ENCODE assay signal across 15 cellular contexts in the genomic region with DNA sequence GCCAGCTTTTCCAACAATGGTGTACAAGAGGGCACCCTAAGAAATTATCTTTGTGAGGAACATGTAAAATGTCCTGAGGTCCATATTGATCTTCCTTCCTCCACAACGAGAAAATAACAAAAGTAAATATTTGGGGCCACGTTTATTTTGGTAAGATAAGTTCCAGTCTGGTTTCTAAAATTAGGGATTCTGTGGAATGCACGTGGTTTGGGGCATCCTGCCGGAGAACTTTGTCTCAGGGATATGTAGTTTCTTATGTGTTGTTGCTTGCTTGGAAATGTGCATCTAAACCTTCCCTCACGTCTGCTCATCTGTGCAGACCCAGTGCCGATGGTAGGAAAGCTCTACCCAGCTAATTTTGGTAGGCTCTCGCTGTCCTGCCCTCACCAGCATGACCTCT.
DNase-seq lines count a peak whose midpoint lies in the region; ATAC-seq, FAIRE-seq and TF ChIP-seq lines count a peak whose summit lies in the region.
"Had no signal": no experiment of that assay in that cellular context is flagged by ENCODE, and none has a peak within 500 bp of the region (broad histone marks: within the 10 kb centered on the region; RNA-seq: fewer than 3 reads in every experiment).

No MANE protein-coding gene starts in this region.

- TF ChIP-seq EP300 in sigmoid colon (IDR thresholded peaks at IDR 0.05) = no peak

- no peak overlapping the region for H3K27ac ChIP-seq in CD4-positive, CD25-positive, alpha-beta regulatory T cell (ENCODE audit: insufficient read depth, low read length, poor library complexity, severe bottlenecking)
- H3K27ac ChIP-seq in astrocyte (ENCODE audit: low read depth, low read length) = no peak overlapping the region
- H3K27ac ChIP-seq in left lung = peak overlapping the region; percentile 9 to 69
- H3K27ac ChIP-seq in sigmoid colon = peak overlapping the region; percentile 29 to 73 (median 45)
- H3K27ac ChIP-seq: WERI-Rb-1 had no signal

- WGBS in sigmoid colon, 2 donors = 68 to 76% methylated on average over 7 of the region's 7 CpGs

- no peak for DNase-seq in CD4-positive, CD25-positive, alpha-beta regulatory T cell
- DNase-seq in astrocyte (ENCODE audit: low read depth) (no peak), left lung (no peak), sigmoid colon (no peak), H7 (no peak), ACHN (no peak)
- DNase-seq: activated effector memory CD4-positive, alpha-beta T cell treated with anti-CD3 and anti-CD28 coated beads, Interleukin-2, amount 50 U/mL, for 16 hours; gastrocnemius medialis; GF-D8; NCI-H524; nucleus accumbens; OCI-M1; WERI-Rb-1 had no signal

- H4K20me1 ChIP-seq in astrocyte (ENCODE audit: insufficient read depth, low read length) = peaks cover 51% of the 10 kb centered on the region

- no peaks in the 10 kb centered on the region for H3K36me3 Mint-ChIP-seq in CD4-positive, CD25-positive, alpha-beta regulatory T cell
- H3K36me3 Mint-ChIP-seq in astrocyte (ENCODE audit: low read depth, unreplicated experiment) = peaks cover under 1% of the 10 kb centered on the region

- H3K4me1 ChIP-seq in CD4-positive, CD25-positive, alpha-beta regulatory T cell (ENCODE audit: control insufficient read depth, insufficient read depth, low read length, poor library complexity, severe bottlenecking) = no peaks in the 10 kb centered on the region
- H3K4me1 ChIP-seq in astrocyte (ENCODE audit: insufficient read depth, low read length) (peaks cover 10% of the 10 kb centered on the region), left lung (peaks cover 29 to 41% of the 10 kb centered on the region in 2 donors), sigmoid colon (peaks cover 0 to 57% (median 41%) of the 10 kb centered on the region in 4 donors)

- H3K9me3 Mint-ChIP-seq in CD4-positive, CD25-positive, alpha-beta regulatory T cell = peaks cover 0 to 5% (median 0%) of the 10 kb centered on the region in 7 donors
- H3K9me3 Mint-ChIP-seq in astrocyte (ENCODE audit: unreplicated experiment) = peaks cover 3% of the 10 kb centered on the region

- H2AFZ ChIP-seq in astrocyte (ENCODE audit: low read depth, low read length) = no peak overlapping the region

- peak overlapping the region; percentile 44 for H3K4me2 ChIP-seq in astrocyte (ENCODE audit: low read length)

- no peak overlapping the region for H3K4me3 Mint-ChIP-seq in CD4-positive, CD25-positive, alpha-beta regulatory T cell
- peak overlapping the region; percentile 55 for H3K4me3 Mint-ChIP-seq in astrocyte (ENCODE audit: unreplicated experiment)

- peaks cover 3% of the 10 kb centered on the region for H3K79me2 ChIP-seq in astrocyte (ENCODE audit: insufficient read depth, low read length)

- H3K4me1 Mint-ChIP-seq in CD4-positive, CD25-positive, alpha-beta regulatory T cell = no peaks in the 10 kb centered on the region
- peaks cover 46% of the 10 kb centered on the region for H3K4me1 Mint-ChIP-seq in astrocyte (ENCODE audit: low read depth, unreplicated experiment)

- peaks cover 20% of the 10 kb centered on the region for H3K27me3 Mint-ChIP-seq in CD4-positive, CD25-positive, alpha-beta regulatory T cell
- H3K27me3 Mint-ChIP-seq in astrocyte (ENCODE audit: low read depth, unreplicated experiment) = no peaks in the 10 kb centered on the region

- H3K9ac ChIP-seq in astrocyte (ENCODE audit: low read length) = no peak overlapping the region

- no peak for TF ChIP-seq POLR2A in sigmoid colon (IDR thresholded peaks at IDR 0.05)

- in situ Hi-C loops in ACHN (cut with HindIII; ENCODE audit: low pct_ligation_motif_present, low pct_unique_long_range_greater_than_20kb, low sequenced_read_pairs) = no loop called here

- no peak for TF ChIP-seq CTCF in astrocyte (IDR thresholded peaks at IDR 0.05; ENCODE audit: insufficient read depth, low read depth, low read length)
- TF ChIP-seq CTCF in left lung (IDR thresholded peaks at IDR 0.05) = no peak
- TF ChIP-seq CTCF in sigmoid colon (IDR thresholded peaks at IDR 0.05) = no peak

- no peaks in the 10 kb centered on the region for H3K9me3 ChIP-seq in CD4-positive, CD25-positive, alpha-beta regulatory T cell (ENCODE audit: control insufficient read depth in 2 of 2, low read length in 2 of 2)
- H3K9me3 ChIP-seq in astrocyte (ENCODE audit: insufficient read depth, low read depth, low read length) = no peaks in the 10 kb centered on the region
- H3K9me3 ChIP-seq in left lung = no peaks in the 10 kb centered on the region
- no peaks in the 10 kb centered on the region for H3K9me3 ChIP-seq in sigmoid colon
- H3K9me3 ChIP-seq: gastrocnemius medialis had no signal

- peak; percentile 60 for FAIRE-seq in astrocyte (lab: Jason Lieb, UNC)

- intact Hi-C loops in left lung (cut with DNase I) = no loop called here
- intact Hi-C loops in sigmoid colon (cut with DNase I) = no loop called here

- H3K27me3 ChIP-seq in CD4-positive, CD25-positive, alpha-beta regulatory T cell (ENCODE audit: control insufficient read depth, insufficient read depth, low read length) = no peaks in the 10 kb centered on the region
- H3K27me3 ChIP-seq in astrocyte (ENCODE audit: insufficient read depth, low read length) = no peaks in the 10 kb centered on the region
- no peaks in the 10 kb centered on the region for H3K27me3 ChIP-seq in left lung
- no peaks in the 10 kb centered on the region for H3K27me3 ChIP-seq in sigmoid colon
- H3K27me3 ChIP-seq in H7 (ENCODE audit: control insufficient read depth, insufficient read depth, low read length) = no peaks in the 10 kb centered on the region
- H3K27me3 ChIP-seq: gastrocnemius medialis had no signal

- H3K4me3 ChIP-seq in CD4-positive, CD25-positive, alpha-beta regulatory T cell (ENCODE audit: low read depth, low read length) = no peak overlapping the region
- H3K4me3 ChIP-seq in astrocyte (ENCODE audit: insufficient read depth, low read depth, low read length) (no peak overlapping the region), left lung (no peak overlapping the region), sigmoid colon (no peak overlapping the region), H7 (ENCODE audit: insufficient read depth, low read depth, low read length) (no peak overlapping the region)
- H3K4me3 ChIP-seq: gastrocnemius medialis had no signal

- no peaks in the 10 kb centered on the region for H3K36me3 ChIP-seq in CD4-positive, CD25-positive, alpha-beta regulatory T cell (ENCODE audit: control insufficient read depth, insufficient read depth, low read length)
- H3K36me3 ChIP-seq in astrocyte (ENCODE audit: insufficient read depth, low read length) (no peaks in the 10 kb centered on the region), left lung (no peaks in the 10 kb centered on the region), sigmoid colon (no peaks in the 10 kb centered on the region), H7 (replicated peaks; ENCODE audit: control insufficient read depth, insufficient read depth, low read length) (no peaks in the 10 kb centered on the region)
- H3K36me3 ChIP-seq: gastrocnemius medialis, WERI-Rb-1 had no signal

- no peak for ATAC-seq in CD4-positive, CD25-positive, alpha-beta regulatory T cell (ENCODE audit: low read depth in 2 of 2)
- ATAC-seq in left lung (no peak), HG03521 (IDR thresholded peaks at IDR 0.05; ENCODE audit: unreplicated experiment) (no peak), HG03175 (IDR thresholded peaks at IDR 0.05; ENCODE audit: unreplicated experiment) (no peak)
- ATAC-seq: gastrocnemius medialis had no signal

- H3K27ac Mint-ChIP-seq in CD4-positive, CD25-positive, alpha-beta regulatory T cell = peak overlapping the region; percentile 9 to 45 (median 11)
- H3K27ac Mint-ChIP-seq in astrocyte (ENCODE audit: unreplicated experiment) = peak overlapping the region; percentile 16

Comparison
In these comparisons a context has a peak if more than half of its experiments do, and no peak if none do; other contexts are left out.
1. H3K27ac ChIP-seq: peak in left lung (2 of 2) and sigmoid colon (4 of 4); none in CD4-positive, CD25-positive, alpha-beta regulatory T cell (single experiment) and astrocyte (single experiment).